In genomic region chr11:574632-575323, GRCh38 we compare ENCODE assay signal across 6 cellular contexts. TPM values are rescaled to one million over a fixed set of nuclear protein-coding genes. Genes with fewer than 3 reads are reported as not detected.
DNase-seq lines count a peak whose midpoint lies in the region; TF ChIP-seq lines count a peak whose summit lies in the region.

No MANE protein-coding gene starts in this region.

- CTCF ChIA-PET in Caco-2 (lab: Charles Lee) = interaction anchor here (1.1 kb wide), 1 partner anchor 15 kb away, joined by 4 read pairs; no protein-coding TSS in a partner anchor

- H3K36me3 Mint-ChIP-seq in Caco-2 (ENCODE audit: insufficient read depth, unreplicated experiment) = peaks cover 10% of the 10 kb centered on the region

- H3K27me3 ChIP-seq in Caco-2 (replicated peaks; ENCODE audit: control insufficient read depth, insufficient read depth, low read length) = no peaks in the 10 kb centered on the region

- BruUV-seq in Caco-2 (replicated peaks; lab: Mats Ljungman, UMichigan) = no TSS peak

- H3K9me3 Mint-ChIP-seq in Caco-2 (ENCODE audit: unreplicated experiment) = no peaks in the 10 kb centered on the region

- TF ChIP-seq CTCF in Caco-2 (IDR thresholded peaks at IDR 0.05; ENCODE audit: insufficient read depth in 1 of 2, low read depth in 1 of 2, low read length in 1 of 2, severe bottlenecking in 1 of 2, unreplicated experiment in 1 of 2) = no peak
- no peak for TF ChIP-seq CTCF in WI38 (IDR thresholded peaks at IDR 0.05; ENCODE audit: low read depth, low read length)
- no peak for TF ChIP-seq CTCF in lower leg skin (IDR thresholded peaks at IDR 0.05)

- WGBS in lower leg skin, 2 donors = 22% methylated on average over 27 to 28 of the region's 28 CpGs

- no peak overlapping the region for H3K27ac Mint-ChIP-seq in Caco-2 (ENCODE audit: unreplicated experiment)

- H3K27me3 Mint-ChIP-seq in Caco-2 (ENCODE audit: insufficient read depth, unreplicated experiment) = no peaks in the 10 kb centered on the region

- peaks cover 22% of the 10 kb centered on the region for H3K4me1 Mint-ChIP-seq in Caco-2 (ENCODE audit: low read depth, unreplicated experiment)

- no peaks in the 10 kb centered on the region for H3K9me3 ChIP-seq in Caco-2

- POLR2A ChIA-PET in Caco-2 (lab: Charles Lee) = interaction anchor here (1.7 kb wide), 1 partner anchor 138 kb away, joined by 4 read pairs; no protein-coding TSS in a partner anchor

- TF ChIP-seq POLR2A in lower leg skin (IDR thresholded peaks at IDR 0.05) = no peak

- H3K4me1 ChIP-seq in Caco-2 = peaks cover 40% of the 10 kb centered on the region

- no peaks in the 10 kb centered on the region for H3K36me3 ChIP-seq in Caco-2 (ENCODE audit: control insufficient read depth, insufficient read depth, low read length)

- intact Hi-C loops in Caco-2 (cut with micrococcal nuclease; ENCODE audit: unreplicated experiment) = loop anchor here (5.0 kb wide), 1 partner anchor 38 kb away; no protein-coding TSS in a partner anchor
- intact Hi-C loops in lower leg skin (cut with DNase I; ENCODE audit: low total_unique reads) = no loop called here

- no peak for DNase-seq in Caco-2
- no peak for DNase-seq in lower leg skin (ENCODE audit: low spot score in 2 of 2)
- DNase-seq in MV-4-11 (lab: John Stamatoyannopoulos, UW) = no peak
- DNase-seq in medulla oblongata (ENCODE audit: extremely low spot score) = no peak
- DNase-seq in NOMO-1 treated with DMSO at 0.1 percent for 48 hours (lab: John Stamatoyannopoulos, UW; ENCODE audit: unreplicated experiment) = no peak

- H3K4me3 ChIP-seq in Caco-2 (ENCODE audit: low read depth, low read length) (peak overlapping the region; percentile 96), WI38 (ENCODE audit: low read depth, low read length) (peak overlapping the region; percentile 70), lower leg skin (ENCODE audit: low read depth, poor library complexity, severe bottlenecking) (peak overlapping the region; percentile 44)

- H3K4me3 Mint-ChIP-seq in Caco-2 (ENCODE audit: unreplicated experiment) = peak overlapping the region; percentile 78

RNA-seq across cellular contexts. Expression of gene PHRF1, which starts 1.5 kb away (rescaled TPM):
- total RNA-seq in Caco-2 (2022) = 43.9 and 46.8 TPM in 2 replicates
- 10 to 100 TPM; 30.0 to 55.2 (median 31.5) TPM for total RNA-seq in lower leg skin

RNA-seq across cellular contexts. Expression of gene RASSF7, which starts 14.0 kb away (rescaled TPM):
- total RNA-seq in Caco-2 (2022) = 61.1 and 65.5 TPM in 2 replicates
- 100 to 1,000 TPM in 3 of 4 donors, 10 to 100 TPM in 1; 99.7 to 174 (median 139) TPM for total RNA-seq in lower leg skin

RNA-seq across cellular contexts. Expression of gene LMNTD2, which starts 14.2 kb away (rescaled TPM):
- total RNA-seq in Caco-2 (2022) (11.9 and 13.8 TPM in 2 replicates), lower leg skin (10 to 100 TPM in 2 of 4 donors, 1 to 10 TPM in 2; 7.6 to 20.4 (median 11.2) TPM)

RNA-seq across cellular contexts. Expression of gene LRRC56, which starts 37.5 kb away (rescaled TPM):
- total RNA-seq in Caco-2 (2022) (4.3 and 4.4 TPM in 2 replicates), lower leg skin (1 to 10 TPM; 1.5 to 2.7 (median 1.8) TPM)

RNA-seq across cellular contexts. Expression of gene HRAS, which starts 39.4 kb away (rescaled TPM):
- total RNA-seq in Caco-2 (2022) (60.2 and 69.0 TPM in 2 replicates), lower leg skin (100 to 1,000 TPM in 3 of 4 donors, 10 to 100 TPM in 1; 98.5 to 196 (median 117) TPM)

Comparison
In these comparisons a context has a peak if more than half of its experiments do, and no peak if none do; other contexts are left out.
1. H3K4me3 ChIP-seq: peak in every context shown above with its lines; median percentile 96 in Caco-2; 70 in WI38; 44 in lower leg skin.